In the genomic region with DNA sequence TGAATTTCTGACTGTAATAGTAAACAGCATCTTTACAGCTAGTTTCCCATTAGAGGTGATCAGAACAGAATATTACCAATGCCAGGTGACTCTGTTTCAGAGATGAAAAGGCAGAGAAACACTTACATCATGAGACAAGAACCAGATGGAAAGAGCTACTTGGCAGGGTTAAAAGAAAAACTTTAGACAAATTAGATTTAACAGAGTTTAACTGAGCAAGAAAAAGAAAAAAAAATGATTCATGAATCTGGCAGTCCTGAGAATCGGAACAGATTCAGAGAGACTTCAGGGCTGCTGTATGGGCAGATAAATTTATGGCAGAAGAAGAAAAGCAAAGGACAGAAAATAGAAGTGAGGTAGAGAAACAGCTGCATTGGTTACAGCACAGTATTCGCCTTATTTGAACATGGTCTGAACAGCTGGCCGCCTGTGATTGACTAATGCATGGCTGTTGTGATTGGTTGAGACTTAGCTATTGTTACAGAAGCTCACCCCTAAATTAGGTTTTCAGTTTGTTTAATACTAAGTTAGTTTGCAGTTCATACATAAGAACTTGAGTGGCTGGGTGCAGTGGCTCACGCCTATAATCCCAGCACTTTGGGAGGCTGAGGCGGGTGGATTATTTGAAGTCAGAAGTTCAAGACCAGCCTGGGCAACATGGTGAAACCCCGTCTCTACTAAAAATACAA, we compare ENCODE assay signal across 15 cellular contexts.
"Had no signal": no experiment of that assay in that cellular context is flagged by ENCODE, and none has a peak within 500 bp of the region (broad histone marks: within the 10 kb centered on the region; RNA-seq: fewer than 3 reads in every experiment).

No MANE protein-coding gene starts in this region.

- H3K4me1 ChIP-seq: breast epithelium, lower lobe of right lung, prostate gland, testis had no signal

- H3K27me3 ChIP-seq: breast epithelium, dorsolateral prefrontal cortex, testis had no signal

- H3K9me3 ChIP-seq: prostate gland, testis had no signal

- H3K36me3 ChIP-seq: breast epithelium, lower lobe of right lung, prostate gland had no signal

- H3K27ac ChIP-seq: breast epithelium, dorsolateral prefrontal cortex, lower lobe of right lung, testis had no signal

- DNase-seq: activated CD4-positive, alpha-beta T cell treated with anti-CD3 and anti-CD28 coated beads, Interleukin-2, amount 50 U/mL, for 1 hour; activated gamma-delta T cell treated with Interleukin-2 at 50 U/mL for 16 hours; activated naive CD8-positive, alpha-beta T cell treated with anti-CD3 and anti-CD28 coated beads, Interleukin-2, amount 10 ng/mL, durations not matched to agents 7 days and 5 days; activated T-cell treated with anti-CD3 and anti-CD28 coated beads, Interleukin-2, amount 50 U/mL, for 4 hours; aorta; hippocampal formation; lower lobe of right lung; naive thymus-derived CD8-positive, alpha-beta T cell; stimulated activated CD4-positive, alpha-beta T cell treated with anti-CD3 and anti-CD28 coated beads, Interleukin-15, amount 100 ng/mL, for 24 hours; stimulated activated CD4-positive, alpha-beta T cell treated with anti-CD3 and anti-CD28 coated beads, Interleukin-4, amount 100 ng/mL, for 24 hours; T-helper 2 cell; testis had no signal

- H3K4me3 ChIP-seq: breast epithelium, dorsolateral prefrontal cortex, lower lobe of right lung, prostate gland, testis had no signal
